ENCODE assay signal across 8 cellular contexts in the genomic region with DNA sequence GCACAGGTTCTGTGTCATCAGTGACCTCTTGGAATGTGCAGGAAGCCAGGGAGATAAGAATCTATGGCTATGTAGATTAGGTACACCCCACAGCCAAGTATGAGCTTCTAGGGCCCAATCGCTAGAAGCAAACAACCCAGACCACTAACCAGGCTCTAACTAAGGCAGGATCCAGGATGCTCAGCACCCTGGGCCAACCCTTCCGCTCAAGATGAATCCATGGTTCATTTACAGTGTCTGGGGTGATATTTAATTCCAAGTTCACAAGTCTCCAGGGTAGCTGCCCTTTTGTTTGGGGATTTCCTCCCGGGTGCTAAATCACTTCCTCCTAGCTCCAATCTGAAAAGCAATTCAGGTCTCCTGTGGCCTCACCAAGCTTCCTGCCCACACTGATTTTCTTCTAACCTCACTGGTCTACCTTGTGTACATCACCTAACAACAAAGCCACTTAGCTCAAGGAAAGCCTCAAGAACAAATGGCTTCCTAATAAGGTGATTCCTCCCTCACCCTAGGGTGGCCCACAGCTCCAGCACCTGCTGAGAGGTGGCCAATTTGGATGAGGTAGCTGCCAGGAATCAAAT. TPM values are rescaled to one million over a fixed set of nuclear protein-coding genes. Genes with fewer than 3 reads are reported as not detected.
DNase-seq lines count a peak whose midpoint lies in the region; ATAC-seq and TF ChIP-seq lines count a peak whose summit lies in the region.

No MANE protein-coding gene starts in this region.

- H3K27me3 Mint-ChIP-seq in natural killer cell treated with Interleukin-12 subunit alpha and Interleukin-12 subunit beta and Interleukin-15 and Interleukin-18, amount 100 ng/mL, for 72 hours = peaks cover 7 to 14% of the 10 kb centered on the region in 2 donors

- DNase-seq in Daoy (ENCODE audit: low read depth) (peak; percentile 45), MG63 (no peak), brain microvascular endothelial cell (peak; percentile 39), RWPE1 (ENCODE audit: low spot score) (no peak), NCI-H2029 (lab: John Stamatoyannopoulos, UW) (no peak), NCI-H1694 treated with DMSO at 0.1 percent for 48 hours (lab: John Stamatoyannopoulos, UW) (no peak)
- DNase-seq in natural killer cell treated with Interleukin-12 subunit alpha and Interleukin-12 subunit beta and Interleukin-15 and Interleukin-18, amount 100 ng/mL, for 72 hours (ENCODE audit: low spot score) = no peak

- no peak overlapping the region for H3K27ac ChIP-seq in brain microvascular endothelial cell
- no peak overlapping the region for H3K27ac ChIP-seq in RWPE1

- peak overlapping the region; percentile 81 to 84 for H3K27ac Mint-ChIP-seq in natural killer cell treated with Interleukin-12 subunit alpha and Interleukin-12 subunit beta and Interleukin-15 and Interleukin-18, amount 100 ng/mL, for 72 hours

- no peak for TF ChIP-seq CTCF in brain microvascular endothelial cell (IDR thresholded peaks at IDR 0.05; ENCODE audit: low read depth, low read length, missing control alignments)
- no peak for TF ChIP-seq CTCF in RWPE1 (conservative IDR thresholded peaks at IDR 0.05; ENCODE audit: low read depth)

- H3K4me3 Mint-ChIP-seq in natural killer cell treated with Interleukin-12 subunit alpha and Interleukin-12 subunit beta and Interleukin-15 and Interleukin-18, amount 100 ng/mL, for 72 hours = peak overlapping the region; percentile 89

- peak overlapping the region; percentile 84 for H3K4me3 ChIP-seq in MG63
- H3K4me3 ChIP-seq in brain microvascular endothelial cell (ENCODE audit: low read depth, low read length) = no peak overlapping the region

- CTCF ChIA-PET in RWPE1 (lab: Yijun Ruan, JAX) = interaction anchor here (0.7 kb wide), 2 partner anchors 80 to 173 kb away, joined by 3 to 4 read pairs; no protein-coding TSS in a partner anchor

- H3K36me3 Mint-ChIP-seq in natural killer cell treated with Interleukin-12 subunit alpha and Interleukin-12 subunit beta and Interleukin-15 and Interleukin-18, amount 100 ng/mL, for 72 hours = no peaks in the 10 kb centered on the region

- no peaks in the 10 kb centered on the region for H3K9me3 Mint-ChIP-seq in natural killer cell treated with Interleukin-12 subunit alpha and Interleukin-12 subunit beta and Interleukin-15 and Interleukin-18, amount 100 ng/mL, for 72 hours

- H3K27me3 ChIP-seq in MG63 (no peaks in the 10 kb centered on the region), brain microvascular endothelial cell (replicated peaks) (no peaks in the 10 kb centered on the region)

- in situ Hi-C loops in brain microvascular endothelial cell (cut with HindIII; ENCODE audit: low pct_ligation_motif_present, low sequenced_read_pairs) = no loop called here

- peaks cover 49 to 61% of the 10 kb centered on the region in 2 donors for H3K4me1 Mint-ChIP-seq in natural killer cell treated with Interleukin-12 subunit alpha and Interleukin-12 subunit beta and Interleukin-15 and Interleukin-18, amount 100 ng/mL, for 72 hours (ENCODE audit: low read depth in 2 of 2)

- H3K36me3 ChIP-seq in MG63 = peaks cover 38% of the 10 kb centered on the region
- H3K36me3 ChIP-seq in brain microvascular endothelial cell (replicated peaks) = no peaks in the 10 kb centered on the region

- POLR2A ChIA-PET in RWPE1 (lab: Yijun Ruan, JAX; ENCODE audit: low non-redundant PET) = no interaction called here

- no peaks in the 10 kb centered on the region for H3K9me3 ChIP-seq in MG63

- no peak for ATAC-seq in natural killer cell treated with Interleukin-12 subunit alpha and Interleukin-12 subunit beta and Interleukin-15 and Interleukin-18, amount 100 ng/mL, for 72 hours
- ATAC-seq in esophagus mucosa = no peak

RNA-seq across cellular contexts. Expression of a gene that starts 2.4 kb away (rescaled TPM):
- 21.9 and 26.9 TPM in 2 replicates for total RNA-seq in Daoy (2014; rRNA removed; shearing (Covaris generic))
- total RNA-seq in MG63 (2014; rRNA removed; shearing (Covaris generic); ENCODE audit: low replicate concordance) = 10.7 and 15.9 TPM in 2 replicates
- 10 to 100 TPM; 19.9 to 24.5 TPM for total RNA-seq in natural killer cell treated with Interleukin-12 subunit alpha and Interleukin-12 subunit beta and Interleukin-15 and Interleukin-18, amount 100 ng/mL, for 72 hours
- 32.0 TPM for total RNA-seq in esophagus mucosa

RNA-seq across cellular contexts. Expression of a gene that starts 50.9 kb away (rescaled TPM):
- total RNA-seq in Daoy (2014; rRNA removed; shearing (Covaris generic)) = not detected in 2 replicates
- total RNA-seq in MG63 (2014; rRNA removed; shearing (Covaris generic); ENCODE audit: low replicate concordance) = not detected in 2 replicates
- total RNA-seq in natural killer cell treated with Interleukin-12 subunit alpha and Interleukin-12 subunit beta and Interleukin-15 and Interleukin-18, amount 100 ng/mL, for 72 hours = not detected
- 18.1 TPM for total RNA-seq in esophagus mucosa

Comparison
In these comparisons a context has a peak if more than half of its experiments do, and no peak if none do; other contexts are left out.
1. DNase-seq: peak in Daoy (single experiment) and brain microvascular endothelial cell (single experiment); none in MG63 (single experiment), natural killer cell treated with Interleukin-12 subunit alpha and Interleukin-12 subunit beta and Interleukin-15 and Interleukin-18, amount 100 ng/mL, for 72 hours (single experiment), RWPE1 (single experiment), NCI-H2029 (single experiment) and NCI-H1694 treated with DMSO at 0.1 percent for 48 hours (single experiment).
2. RNA of a gene that starts 50.9 kb away (total RNA-seq): 18.1 TPM in esophagus mucosa (single experiment); not detected in Daoy, not detected in MG63 and not detected in natural killer cell treated with Interleukin-12 subunit alpha and Interleukin-12 subunit beta and Interleukin-15 and Interleukin-18, amount 100 ng/mL, for 72 hours; every median in the first group is over 10 times any median in the second.